In genomic region chr2:160111951-160112798, GRCh38 we compare ENCODE assay signal across 12 cellular contexts. TPM values are rescaled to one million over a fixed set of nuclear protein-coding genes. Genes with fewer than 3 reads are reported as not detected.
DNase-seq lines count a peak whose midpoint lies in the region; ATAC-seq lines count a peak whose summit lies in the region.
"Had no signal": no experiment of that assay in that cellular context is flagged by ENCODE, and none has a peak within 500 bp of the region (broad histone marks: within the 10 kb centered on the region; RNA-seq: fewer than 3 reads in every experiment).

No MANE protein-coding gene starts in this region.

- H3K27me3 Mint-ChIP-seq in CD4-positive, alpha-beta memory T cell: peaks cover 12 to 14% of the 10 kb centered on the region in 2 donors

- in situ Hi-C loops in GM23248 (cut with MboI): loop anchor here (25.0 kb wide), 1 partner anchor 150 kb away; no protein-coding TSS in a partner anchor

- H3K4me3 ChIP-seq in GM23248: no peak overlapping the region
- no peak overlapping the region for H3K4me3 ChIP-seq in CD4-positive, alpha-beta memory T cell (ENCODE audit: low read length in 2 of 2)

- peaks cover 0 to 4% (median 0%) of the 10 kb centered on the region in 8 donors for H3K9me3 Mint-ChIP-seq in CD4-positive, alpha-beta memory T cell

- H3K9me2 ChIP-seq in GM23248 (ENCODE audit: insufficient read depth): no peaks in the 10 kb centered on the region

- no peaks in the 10 kb centered on the region for H3K27me3 ChIP-seq in GM23248 (replicated peaks; ENCODE audit: insufficient read depth)
- no peaks in the 10 kb centered on the region for H3K27me3 ChIP-seq in CD4-positive, alpha-beta memory T cell (ENCODE audit: insufficient read depth, low read length)

- no peaks in the 10 kb centered on the region for H4K20me1 ChIP-seq in GM23248 (ENCODE audit: insufficient read depth)

- no peaks in the 10 kb centered on the region for H3K4me1 Mint-ChIP-seq in CD4-positive, alpha-beta memory T cell

- no peaks in the 10 kb centered on the region for H3K36me3 ChIP-seq in GM23248 (ENCODE audit: low read depth)
- H3K36me3 ChIP-seq in CD4-positive, alpha-beta memory T cell (ENCODE audit: insufficient read depth, low read length): no peaks in the 10 kb centered on the region

- no peaks in the 10 kb centered on the region for H3K36me3 Mint-ChIP-seq in CD4-positive, alpha-beta memory T cell

- intact Hi-C loops in CD4-positive, alpha-beta memory T cell (cut with micrococcal nuclease): no loop called here

- POLR2A ChIA-PET in CD4-positive, alpha-beta memory T cell (lab: Charles Lee; ENCODE audit: partially characterized antibody): no interaction called here

- H2AFZ ChIP-seq in GM23248: peak overlapping the region; percentile 44; the same call in 1 of the 2 replicates

- H3K27ac Mint-ChIP-seq in CD4-positive, alpha-beta memory T cell: no peak overlapping the region
- H3K27ac Mint-ChIP-seq: activated CD8-positive, alpha-beta T cell treated with anti-CD3 and anti-CD28 coated beads, Interleukin-2, amount 10 ng/mL, durations not matched to agents 7 days and 5 days had no signal

- H3K9ac ChIP-seq in GM23248: no peak overlapping the region

- H3K9me3 ChIP-seq in GM23248 (ENCODE audit: low read depth): no peaks in the 10 kb centered on the region
- no peaks in the 10 kb centered on the region for H3K9me3 ChIP-seq in CD4-positive, alpha-beta memory T cell (ENCODE audit: control insufficient read depth in 1 of 2, low read length in 2 of 2)

- WGBS in GM23248 (ENCODE audit: low coverage in 1 of 2, low lambda C conversion rate in 2 of 2, missing lambda C conversion rate in 2 of 2), 2 experiments: 75 to 81% methylated on average over 8 of the region's 8 CpGs

- DNase-seq in GM23248 (no peak), iPS-NIHi11 (ENCODE audit: low spot score) (no peak), Ammon's horn (ENCODE audit: low spot score) (no peak)
- no peak for DNase-seq in CD4-positive, alpha-beta memory T cell
- DNase-seq: activated CD8-positive, alpha-beta T cell treated with anti-CD3 and anti-CD28 coated beads, Interleukin-2, amount 10 ng/mL, durations not matched to agents 7 days and 5 days; cortex of kidney; DMS 273 treated with DMSO at 0.1 percent for 48 hours; NCI-H1694 treated with DMSO at 0.1 percent for 48 hours; T-helper 2 cell had no signal

- H3K4me1 ChIP-seq in GM23248 (ENCODE audit: insufficient read depth): peaks cover 5% of the 10 kb centered on the region; the same call in 1 of the 2 replicates
- no peaks in the 10 kb centered on the region for H3K4me1 ChIP-seq in CD4-positive, alpha-beta memory T cell (ENCODE audit: insufficient read depth, low read length)

- CTCF ChIA-PET in CD4-positive, alpha-beta memory T cell (lab: Charles Lee; ENCODE audit: partially characterized antibody): interaction anchor here (0.9 to 6.0 kb wide), 7 partner anchors 11 to 952 kb away, joined by 3 to 64 read pairs (median 4); no protein-coding TSS in a partner anchor

- no peaks in the 10 kb centered on the region for H3F3A ChIP-seq in GM23248 (ENCODE audit: insufficient read depth)

- H3K27ac ChIP-seq in GM23248: no peak overlapping the region
- H3K27ac ChIP-seq in CD4-positive, alpha-beta memory T cell (ENCODE audit: low read depth, low read length): no peak overlapping the region

- ATAC-seq in GM19043 (IDR thresholded peaks at IDR 0.05; ENCODE audit: low read depth, unreplicated experiment) (peak; percentile 51), HG03159 (IDR thresholded peaks at IDR 0.05; ENCODE audit: unreplicated experiment) (peak; percentile 60), HG03520 (IDR thresholded peaks at IDR 0.05; ENCODE audit: unreplicated experiment) (no peak)
- ATAC-seq: activated CD8-positive, alpha-beta T cell treated with anti-CD3 and anti-CD28 coated beads, Interleukin-2, amount 10 ng/mL, durations not matched to agents 7 days and 5 days had no signal

- no peak overlapping the region for H3K4me2 ChIP-seq in GM23248 (ENCODE audit: unreplicated experiment)

- H3K79me2 ChIP-seq in GM23248 (ENCODE audit: insufficient read depth): no peaks in the 10 kb centered on the region

- no peak overlapping the region for H3K4me3 Mint-ChIP-seq in CD4-positive, alpha-beta memory T cell
- H3K4me3 Mint-ChIP-seq: activated CD8-positive, alpha-beta T cell treated with anti-CD3 and anti-CD28 coated beads, Interleukin-2, amount 10 ng/mL, durations not matched to agents 7 days and 5 days had no signal

RNA-seq across cellular contexts. Expression of gene PLA2R1, which starts 49.8 kb away (rescaled TPM):
- 14.9 and 16.0 TPM in 2 replicates for total RNA-seq in GM23248 (2014; rRNA removed; shearing (Covaris generic))
- polyA plus RNA-seq in GM23248 (2016; fragmentation: Nextera tagmentation; extraction: Ambion mirVana): 8.9 and 9.4 TPM in 2 replicates
- total RNA-seq in CD4-positive, alpha-beta memory T cell: not detected
- polyA plus RNA-seq in CD4-positive, alpha-beta memory T cell: not detected
- total RNA-seq: activated CD8-positive, alpha-beta T cell treated with anti-CD3 and anti-CD28 coated beads, Interleukin-2, amount 10 ng/mL, durations not matched to agents 7 days and 5 days had no signal

Comparison
In these comparisons a context has a peak if more than half of its experiments do, and no peak if none do; other contexts are left out.
1. RNA of gene PLA2R1, which starts 49.8 kb away (total RNA-seq): 14.9 to 16.0 TPM in GM23248; not detected in CD4-positive, alpha-beta memory T cell; every median in the first group is over 10 times any median in the second.